17 cellular contexts compared by ENCODE assay signal in the genomic region with DNA sequence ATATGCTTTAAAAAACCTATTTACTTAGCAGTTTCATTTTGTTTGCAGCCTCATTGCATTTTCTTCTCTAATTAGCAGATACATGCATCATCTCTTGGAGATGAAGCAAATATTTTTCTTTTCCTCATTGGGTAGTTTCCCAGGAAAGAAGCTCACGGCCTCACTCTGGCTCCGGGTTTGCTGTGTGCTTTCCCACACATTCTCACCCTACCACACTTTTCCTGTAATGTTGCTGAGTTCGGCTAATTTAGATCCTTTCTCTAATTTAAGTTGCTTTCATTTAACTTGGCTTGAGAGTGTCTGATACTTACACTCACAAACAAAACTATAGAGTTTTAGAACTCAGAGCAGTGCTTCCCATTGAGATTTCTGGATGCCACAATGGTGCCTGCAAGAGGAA.
DNase-seq lines count a peak whose midpoint lies in the region; ATAC-seq and TF ChIP-seq lines count a peak whose summit lies in the region.
"Had no signal": no experiment of that assay in that cellular context is flagged by ENCODE, and none has a peak within 500 bp of the region (broad histone marks: within the 10 kb centered on the region; RNA-seq: fewer than 3 reads in every experiment).

No MANE protein-coding gene starts in this region.

- peak; percentile 54 for DNase-seq in EH (ENCODE audit: low read depth)
- no peak for DNase-seq in IMR-90
- peak; percentile 21 for DNase-seq in brain microvascular endothelial cell
- peak; percentile 2 for DNase-seq in occipital lobe (lab: John Stamatoyannopoulos, UW)
- DNase-seq in C1 segment of cervical spinal cord (lab: John Stamatoyannopoulos, UW): no peak
- DNase-seq in psoas muscle: no peak
- DNase-seq: Caco-2; CD4-positive, CD25-positive, alpha-beta regulatory T cell; CD8-positive, alpha-beta T cell; DMS 273 treated with DMSO at 0.1 percent for 48 hours; DMS79; GF-D8; H9 had no signal

- H2AK5ac ChIP-seq in IMR-90 (ENCODE audit: low read depth, low read length): no peak overlapping the region

- H2BK20ac ChIP-seq in IMR-90 (ENCODE audit: low read depth, low read length): no peak overlapping the region; the same call in 1 of the 2 replicates

- ATAC-seq in IMR-90 (ENCODE audit: low read depth): no peak
- no peak for ATAC-seq in HG02610 (IDR thresholded peaks at IDR 0.05; ENCODE audit: unreplicated experiment)
- ATAC-seq in psoas muscle: no peak
- ATAC-seq: CD8-positive, alpha-beta T cell; GM23338; HCT116 had no signal

- H3K4me3 ChIP-seq in IMR-90 (ENCODE audit: insufficient read depth, low read depth, low read length) (no peak overlapping the region), brain microvascular endothelial cell (ENCODE audit: low read depth, low read length) (no peak overlapping the region), psoas muscle (no peak overlapping the region)
- H3K4me3 ChIP-seq: GM23338 had no signal

- H3K18ac ChIP-seq in IMR-90 (ENCODE audit: low read depth, low read length): no peak overlapping the region

- H3K27ac ChIP-seq in IMR-90 (ENCODE audit: insufficient read depth, low read length) (no peak overlapping the region), brain microvascular endothelial cell (no peak overlapping the region), psoas muscle (no peak overlapping the region)
- H3K27ac ChIP-seq: C4-2B had no signal

- H3K27me3 ChIP-seq in IMR-90 (ENCODE audit: control insufficient read depth, insufficient read depth, low read length): peaks cover 1% of the 10 kb centered on the region; the same call in 1 of the 2 replicates
- H3K27me3 ChIP-seq in brain microvascular endothelial cell (replicated peaks): no peaks in the 10 kb centered on the region
- no peaks in the 10 kb centered on the region for H3K27me3 ChIP-seq in psoas muscle (ENCODE audit: insufficient read depth in 3 of 3, low read length in 2 of 3)

- no peak for TF ChIP-seq CTCF in IMR-90 (conservative IDR thresholded peaks at IDR 0.05; ENCODE audit: low read depth, low read length)
- TF ChIP-seq CTCF in brain microvascular endothelial cell (IDR thresholded peaks at IDR 0.05; ENCODE audit: low read depth, low read length, missing control alignments): no peak
- no peak for TF ChIP-seq CTCF in psoas muscle (IDR thresholded peaks at IDR 0.05)

- H3K9me1 ChIP-seq in IMR-90 (ENCODE audit: insufficient read depth, low read length): no peaks in the 10 kb centered on the region

- H4K91ac ChIP-seq in IMR-90 (ENCODE audit: insufficient read depth, low read depth, low read length): no peak overlapping the region

- no peak overlapping the region for H4K5ac ChIP-seq in IMR-90 (ENCODE audit: low read depth, low read length)

- no peak overlapping the region for H2BK5ac ChIP-seq in IMR-90 (ENCODE audit: low read depth, low read length, poor library complexity, severe bottlenecking)

- no peak overlapping the region for H2AK9ac ChIP-seq in IMR-90 (replicated peaks; ENCODE audit: low read depth, low read length, poor library complexity)

- BruUV-seq in IMR-90 (replicated peaks; lab: Mats Ljungman, UMichigan): no TSS peak

- H2BK120ac ChIP-seq in IMR-90 (ENCODE audit: low read depth, low read length): no peak overlapping the region; the same call in 1 of the 2 replicates

- H3K36me3 ChIP-seq in IMR-90 (ENCODE audit: control insufficient read depth, insufficient read depth, low read length) (no peaks in the 10 kb centered on the region), brain microvascular endothelial cell (replicated peaks) (no peaks in the 10 kb centered on the region), psoas muscle (ENCODE audit: insufficient read depth in 1 of 2, low read depth in 1 of 2) (no peaks in the 10 kb centered on the region)

- in situ Hi-C loops in IMR-90 (cut with MboI; ENCODE audit: low sequenced_read_pairs): no loop called here
- in situ Hi-C loops in brain microvascular endothelial cell (cut with HindIII; ENCODE audit: low pct_ligation_motif_present, low sequenced_read_pairs): no loop called here

- H4K8ac ChIP-seq in IMR-90 (ENCODE audit: low read depth in 2 of 2, low read length in 2 of 2): peak overlapping the region in 1 of 2 experiments; percentile 19; a peak in 1 of 4 replicates

- H3K4me1 ChIP-seq in IMR-90 (ENCODE audit: control insufficient read depth, insufficient read depth, low read length) (no peaks in the 10 kb centered on the region; the same call in 1 of the 2 replicates), psoas muscle (no peaks in the 10 kb centered on the region)
- H3K4me1 ChIP-seq: Caco-2 had no signal

- no peak overlapping the region for H3K23ac ChIP-seq in IMR-90 (ENCODE audit: low read depth, low read length)

- TF ChIP-seq POLR2A in IMR-90 (IDR thresholded peaks at IDR 0.05; ENCODE audit: low read depth, low read length): no peak

- H3K9ac ChIP-seq in IMR-90 (ENCODE audit: low read depth, low read length): no peak overlapping the region

- no CpG with 5 or more reads among the region's 3 CpGs for WGBS in IMR-90 (ENCODE audit: extremely low coverage in 2 of 2, insufficient read length in 1 of 2), 2 experiments
- WGBS in psoas muscle, 3 donors: 54 to 58% (median 56%) methylated on average over 3 of the region's 3 CpGs

- H3K9me3 ChIP-seq in IMR-90 (ENCODE audit: control insufficient read depth, insufficient read depth, low read length): no peaks in the 10 kb centered on the region
- no peaks in the 10 kb centered on the region for H3K9me3 ChIP-seq in psoas muscle
- H3K9me3 ChIP-seq: Caco-2 had no signal

- H3K79me1 ChIP-seq in IMR-90 (ENCODE audit: low read depth in 1 of 2, low read length in 2 of 2): no peaks in the 10 kb centered on the region

- no peak overlapping the region for H3K56ac ChIP-seq in IMR-90 (ENCODE audit: extremely low read depth, insufficient read depth, low read length)

- H4K20me1 ChIP-seq in IMR-90 (ENCODE audit: insufficient read depth, low read length): no peaks in the 10 kb centered on the region

- CTCF ChIA-PET in IMR-90 (lab: Yijun Ruan, JAX): no interaction called here

- dilution Hi-C loops in IMR-90 (cut with HindIII; ENCODE audit: low sequenced_read_pairs, unreplicated experiment): no loop called here

- H3K4me2 ChIP-seq in IMR-90 (ENCODE audit: low read depth, low read length): no peak overlapping the region
- H3K4me2 ChIP-seq: GM23338 had no signal

- no peak overlapping the region for H2BK15ac ChIP-seq in IMR-90 (ENCODE audit: low read depth, low read length)

- intact Hi-C loops in IMR-90 (cut with micrococcal nuclease) (no loop called here), psoas muscle (cut with DNase I) (no loop called here)

- no peak overlapping the region for H3K14ac ChIP-seq in IMR-90 (replicated peaks; ENCODE audit: low read depth, low read length)

- TF ChIP-seq RAD21 in IMR-90 (IDR thresholded peaks at IDR 0.05; ENCODE audit: low read length): no peak

- no peak overlapping the region for H3K4ac ChIP-seq in IMR-90 (ENCODE audit: low read depth, low read length)

- POLR2A ChIA-PET in IMR-90 (lab: Charles Lee; ENCODE audit: unreplicated experiment): no interaction called here

- no peak overlapping the region for H2AFZ ChIP-seq in IMR-90 (replicated peaks; ENCODE audit: low read length, poor library complexity)
- H2AFZ ChIP-seq: GM23338 had no signal

TF ChIP-seq in IMR-90, 13 proteins besides CTCF, POLR2A, EP300 and RAD21:
- TF ChIP-seq MAZ (IDR thresholded peaks at IDR 0.05; ENCODE audit: borderline replicate concordance, low read depth, low read length) (no peak), MAFK (IDR thresholded peaks at IDR 0.05; ENCODE audit: low read depth, low read length) (peak; percentile 52; the same call in 1 of the 2 replicates)

Comparison
In these comparisons a context has a peak if more than half of its experiments do, and no peak if none do; other contexts are left out.
1. DNase-seq: peak in EH (single experiment), brain microvascular endothelial cell (single experiment) and occipital lobe (single experiment); none in IMR-90 (single experiment), C1 segment of cervical spinal cord (0 of 14) and psoas muscle (0 of 2).